ENCODE assay signal across 11 cellular contexts in genomic region chr13:99311137-99311536, GRCh38. TPM values are rescaled to one million over a fixed set of nuclear protein-coding genes. Genes with fewer than 3 reads are reported as not detected.
A peak's percentile ranks its signal among the peaks of the same experiment; 100 is the strongest.
DNase-seq lines count a peak whose midpoint lies in the region; ATAC-seq and TF ChIP-seq lines count a peak whose summit lies in the region.
"Had no signal": no experiment of that assay in that cellular context is flagged by ENCODE, and none has a peak within 500 bp of the region (broad histone marks: within the 10 kb centered on the region; RNA-seq: fewer than 3 reads in every experiment).

No MANE protein-coding gene starts in this region.

- H3K4me1 Mint-ChIP-seq in activated T-cell treated with anti-CD3 and anti-CD28 coated beads, Interleukin-2, amount 50 U/mL, for 4 hours (ENCODE audit: low read depth): peaks cover 89% of the 10 kb centered on the region
- peaks cover 62% of the 10 kb centered on the region for H3K4me1 Mint-ChIP-seq in activated B cell treated with CpG ODN at 0.5 μM for 24 hours

- intact Hi-C loops in activated B cell treated with CpG ODN at 0.5 μM for 24 hours (cut with micrococcal nuclease): no loop called here

- no peak for TF ChIP-seq CTCF in activated B cell treated with CpG ODN at 0.5 μM for 24 hours (IDR thresholded peaks at IDR 0.05)
- no peak for TF ChIP-seq CTCF in fibroblast of lung (conservative IDR thresholded peaks at IDR 0.05 in 1 of 2, IDR thresholded peaks at IDR 0.05 in 1 of 2; ENCODE audit: low read depth in 1 of 2, low read length in 2 of 2)

- H3K36me3 ChIP-seq in fibroblast of lung (ENCODE audit: control insufficient read depth, insufficient read depth, low read length): no peaks in the 10 kb centered on the region
- H3K36me3 ChIP-seq: lower lobe of right lung had no signal

- CTCF ChIA-PET in activated B cell treated with CpG ODN at 0.5 μM for 24 hours (lab: Charles Lee): no interaction called here

- H3K36me3 Mint-ChIP-seq in activated T-cell treated with anti-CD3 and anti-CD28 coated beads, Interleukin-2, amount 50 U/mL, for 4 hours (ENCODE audit: insufficient read depth): peaks cover 20% of the 10 kb centered on the region
- H3K36me3 Mint-ChIP-seq in activated B cell treated with CpG ODN at 0.5 μM for 24 hours (ENCODE audit: low read depth): peaks cover 45% of the 10 kb centered on the region

- no peak overlapping the region for H2AFZ ChIP-seq in fibroblast of lung (ENCODE audit: low read length)

- no peak overlapping the region for H3K4me2 ChIP-seq in fibroblast of lung (ENCODE audit: extremely low read depth, insufficient read depth, low read length)

- H3K4me1 ChIP-seq in fibroblast of lung (ENCODE audit: control insufficient read depth, extremely low read depth, insufficient read depth, low read length): peaks cover 28% of the 10 kb centered on the region

- H3K4me3 ChIP-seq in fibroblast of lung (replicated peaks in 1 of 4; ENCODE audit: control extremely low read depth in 1 of 4, insufficient read depth in 1 of 4, low read depth in 3 of 4, low read length in 4 of 4): no peak overlapping the region
- H3K4me3 ChIP-seq: lower lobe of right lung had no signal

- POLR2A ChIA-PET in activated B cell treated with CpG ODN at 0.5 μM for 24 hours (lab: Charles Lee): interaction anchor here (0.8 to 1.8 kb wide), 4 partner anchors 8 to 65 kb away, joined by 3 to 21 read pairs (median 4); no protein-coding TSS in a partner anchor

- DNase-seq in activated T-cell treated with anti-CD3 and anti-CD28 coated beads, Interleukin-2, amount 50 U/mL, for 4 hours: no peak
- no peak for DNase-seq in activated T-cell treated with anti-CD3 and anti-CD28 coated beads, Interleukin-2, amount 50 U/mL, for 1 hour
- DNase-seq in activated B cell treated with CpG ODN at 0.5 μM for 24 hours (no peak), fibroblast of lung (ENCODE audit: low read depth in 2 of 2) (peak in 1 of 2 donors; percentile 66), NCI-H69 (lab: John Stamatoyannopoulos, UW) (no peak), DMS53 (lab: John Stamatoyannopoulos, UW) (no peak), ecto neural progenitor cell (ENCODE audit: low spot score) (no peak)
- DNase-seq in stimulated activated naive CD8-positive, alpha-beta T cell treated with anti-CD3 and anti-CD28 coated beads, Interleukin-15, Interleukin-2, amounts not matched to agents 100 U/mL and 50 U/mL, for 24 hours: peak; percentile 50
- DNase-seq: lower lobe of right lung; NCI-H1092 treated with DMSO at 0.1 percent for 48 hours; stimulated activated CD4-positive, alpha-beta T cell treated with anti-CD3 and anti-CD28 coated beads, Interleukin-12 subunit alpha, Interleukin-12 subunit beta, amount 100 ng/mL, for 4 hours had no signal

- no peak for ATAC-seq in activated T-cell treated with anti-CD3 and anti-CD28 coated beads, Interleukin-2, amount 50 U/mL, for 4 hours
- no peak for ATAC-seq in activated B cell treated with CpG ODN at 0.5 μM for 24 hours (ENCODE audit: low read depth)
- no peak for ATAC-seq in stimulated activated naive CD8-positive, alpha-beta T cell treated with anti-CD3 and anti-CD28 coated beads, Interleukin-15, Interleukin-2, amounts not matched to agents 100 U/mL and 50 U/mL, for 24 hours
- ATAC-seq: lower lobe of right lung had no signal

- peak overlapping the region; percentile 79 for H3K27ac Mint-ChIP-seq in activated B cell treated with CpG ODN at 0.5 μM for 24 hours

- no peaks in the 10 kb centered on the region for H3K27me3 ChIP-seq in fibroblast of lung (ENCODE audit: control insufficient read depth, insufficient read depth, low read length)

- H3K4me3 Mint-ChIP-seq in activated T-cell treated with anti-CD3 and anti-CD28 coated beads, Interleukin-2, amount 50 U/mL, for 4 hours: peak overlapping the region; percentile 69
- H3K4me3 Mint-ChIP-seq in activated B cell treated with CpG ODN at 0.5 μM for 24 hours: peak overlapping the region; percentile 17

- no peaks in the 10 kb centered on the region for H3K9me3 ChIP-seq in fibroblast of lung (ENCODE audit: control insufficient read depth, insufficient read depth, low read depth, low read length)
- H3K9me3 ChIP-seq: lower lobe of right lung had no signal

- H3K27me3 Mint-ChIP-seq in activated T-cell treated with anti-CD3 and anti-CD28 coated beads, Interleukin-2, amount 50 U/mL, for 4 hours (ENCODE audit: low read depth): no peaks in the 10 kb centered on the region
- no peaks in the 10 kb centered on the region for H3K27me3 Mint-ChIP-seq in activated B cell treated with CpG ODN at 0.5 μM for 24 hours

- H3K27ac ChIP-seq in fibroblast of lung (ENCODE audit: insufficient read depth, low read length): peak overlapping the region; percentile 38
- H3K27ac ChIP-seq: lower lobe of right lung had no signal

- H3K9me3 Mint-ChIP-seq in activated T-cell treated with anti-CD3 and anti-CD28 coated beads, Interleukin-2, amount 50 U/mL, for 4 hours: no peaks in the 10 kb centered on the region
- H3K9me3 Mint-ChIP-seq in activated B cell treated with CpG ODN at 0.5 μM for 24 hours: no peaks in the 10 kb centered on the region

- no peaks in the 10 kb centered on the region for H3K79me2 ChIP-seq in fibroblast of lung (ENCODE audit: control insufficient read depth, insufficient read depth, low read length)

- no peaks in the 10 kb centered on the region for H4K20me1 ChIP-seq in fibroblast of lung (ENCODE audit: control insufficient read depth, extremely low read depth, insufficient read depth, low read length)

- no peak overlapping the region for H3K9ac ChIP-seq in fibroblast of lung (ENCODE audit: insufficient read depth, low read length)

RNA-seq across cellular contexts. Expression of gene GPR183, which starts 3.9 kb away (rescaled TPM):
- 10 to 100 TPM; 48.6 to 86.8 (median 65.7) TPM for total RNA-seq in activated T-cell treated with anti-CD3 and anti-CD28 coated beads, Interleukin-2, amount 50 U/mL, for 4 hours
- total RNA-seq in activated B cell treated with CpG ODN at 0.5 μM for 24 hours: 84.5 and 86.4 TPM in 2 replicates
- not detected in 2 replicates for total RNA-seq in fibroblast of lung
- polyA plus RNA-seq in fibroblast of lung: 0.03 and 0.27 TPM in 2 replicates
- polyA plus RNA-seq in fibroblast of lung (2012): 0.07 TPM in 1 of 2 replicates, not detected in the other
- not detected in 2 replicates for polyA minus RNA-seq in fibroblast of lung (ENCODE audit: low replicate concordance)

RNA-seq across cellular contexts. Expression of gene GPR18, which starts 53.0 kb away (rescaled TPM):
- total RNA-seq in activated T-cell treated with anti-CD3 and anti-CD28 coated beads, Interleukin-2, amount 50 U/mL, for 4 hours: 1 to 10 TPM; 3.3 to 4.0 (median 3.9) TPM
- total RNA-seq in activated B cell treated with CpG ODN at 0.5 μM for 24 hours (29.0 and 32.4 TPM in 2 replicates), fibroblast of lung (not detected in 2 replicates)
- not detected in 2 replicates for polyA plus RNA-seq in fibroblast of lung
- not detected in 2 replicates for polyA plus RNA-seq in fibroblast of lung (2012)
- polyA minus RNA-seq in fibroblast of lung (ENCODE audit: low replicate concordance): not detected in 2 replicates

Comparison
In these comparisons a context has a peak if more than half of its experiments do, and no peak if none do; other contexts are left out.
1. RNA of gene GPR183, which starts 3.9 kb away (total RNA-seq): 84.5 to 86.4 TPM in activated B cell treated with CpG ODN at 0.5 μM for 24 hours and 48.6 to 86.8 TPM in activated T-cell treated with anti-CD3 and anti-CD28 coated beads, Interleukin-2, amount 50 U/mL, for 4 hours; not detected in fibroblast of lung; every median in the first group is over 10 times any median in the second.